Comparison of ENCODE assay signal across 17 cellular contexts in the genomic region with DNA sequence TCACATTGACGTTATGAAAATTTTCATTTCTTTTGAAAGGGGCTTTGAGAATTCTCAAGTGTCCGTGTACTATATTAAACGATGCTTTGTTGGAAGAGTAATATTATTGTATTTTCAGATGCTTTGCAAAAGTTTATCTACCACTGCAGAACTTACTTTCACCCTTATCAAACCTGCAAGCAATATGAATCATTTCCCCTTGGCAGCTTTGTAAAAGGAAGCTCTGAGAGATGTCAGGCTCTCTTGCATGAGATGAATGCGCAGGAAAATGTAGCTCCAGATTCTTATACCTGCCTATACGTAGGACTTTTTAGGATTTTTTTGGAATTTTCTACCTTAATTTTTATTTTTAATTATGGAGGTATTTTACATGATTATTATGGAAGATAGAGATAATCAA.
"Had no signal": no experiment of that assay in that cellular context is flagged by ENCODE, and none has a peak within 500 bp of the region (broad histone marks: within the 10 kb centered on the region; RNA-seq: fewer than 3 reads in every experiment).

No MANE protein-coding gene starts in this region.

- ATAC-seq: activated CD8-positive, alpha-beta memory T cell treated with anti-CD3 and anti-CD28 coated beads, Interleukin-2, amount 10 ng/mL, durations not matched to agents 7 days and 5 days; left lung had no signal

- DNase-seq: activated CD4-positive, alpha-beta memory T cell treated with anti-CD3 and anti-CD28 coated beads for 36 hours; activated CD8-positive, alpha-beta memory T cell treated with anti-CD3 and anti-CD28 coated beads, Interleukin-2, amount 10 ng/mL, durations not matched to agents 7 days and 5 days; activated naive CD4-positive, alpha-beta T cell treated with anti-CD3 and anti-CD28 coated beads, Interleukin-2, amount 10 ng/mL, durations not matched to agents 7 days and 5 days; activated T-cell treated with anti-CD3 and anti-CD28 coated beads, Interleukin-2, amount 50 U/mL, for 1 hour; caudate nucleus; colonic mucosa; effector CD8-positive, alpha-beta T cell; hippocampal formation; kidney; left lung; naive B cell; ovary; sigmoid colon; stimulated activated CD4-positive, alpha-beta T cell treated with anti-CD3 and anti-CD28 coated beads, Interleukin-1b, Interleukin-23, amount 100 ng/mL, for 48 hours; stomach; testis; upper lobe of left lung had no signal
